ENCODE assay signal across 8 cellular contexts in genomic region chr3:194089357-194090177, GRCh38. TPM values are rescaled to one million over a fixed set of nuclear protein-coding genes. Genes with fewer than 3 reads are reported as not detected.
DNase-seq lines count a peak whose midpoint lies in the region; ATAC-seq and TF ChIP-seq lines count a peak whose summit lies in the region.

No MANE protein-coding gene starts in this region.

- intact Hi-C loops in esophagus muscularis mucosa (cut with DNase I), result no loop called here

- H3K4me1 ChIP-seq in SJCRH30 (peaks cover 22% of the 10 kb centered on the region), esophagus muscularis mucosa (peaks cover 11 to 36% (median 30%) of the 10 kb centered on the region in 4 donors)

- TF ChIP-seq POLR2A in GM18505 (IDR thresholded peaks at IDR 0.05; ENCODE audit: borderline replicate concordance, extremely low read depth, insufficient read depth, insufficient read length), result no peak
- no peak for TF ChIP-seq POLR2A in esophagus muscularis mucosa (IDR thresholded peaks at IDR 0.05; ENCODE audit: low read depth)

- H3K36me3 ChIP-seq in SJCRH30 (no peaks in the 10 kb centered on the region), esophagus muscularis mucosa (no peaks in the 10 kb centered on the region)

- H3K9me3 ChIP-seq in SJCRH30 (replicated peaks) (no peaks in the 10 kb centered on the region), esophagus muscularis mucosa (no peaks in the 10 kb centered on the region)

- H3K27ac ChIP-seq in SJCRH30, result peak overlapping the region; percentile 52
- H3K27ac ChIP-seq in esophagus muscularis mucosa (replicated peaks in 1 of 4), result peak overlapping the region; percentile 59 to 75 (median 63)

- no peak for TF ChIP-seq CTCF in esophagus muscularis mucosa (IDR thresholded peaks at IDR 0.05)

- H3K4me1 Mint-ChIP-seq in natural killer cell treated with Interleukin-12 subunit alpha and Interleukin-12 subunit beta and Interleukin-15 and Interleukin-18, amount 100 ng/mL, for 72 hours (ENCODE audit: low read depth in 2 of 2), result peaks cover 4 to 7% of the 10 kb centered on the region in 2 donors

- H3K36me3 Mint-ChIP-seq in natural killer cell treated with Interleukin-12 subunit alpha and Interleukin-12 subunit beta and Interleukin-15 and Interleukin-18, amount 100 ng/mL, for 72 hours, result no peaks in the 10 kb centered on the region

- peaks cover 12 to 28% of the 10 kb centered on the region in 2 donors for H3K27me3 Mint-ChIP-seq in natural killer cell treated with Interleukin-12 subunit alpha and Interleukin-12 subunit beta and Interleukin-15 and Interleukin-18, amount 100 ng/mL, for 72 hours

- peak overlapping the region; percentile 21 to 72 for H3K27ac Mint-ChIP-seq in natural killer cell treated with Interleukin-12 subunit alpha and Interleukin-12 subunit beta and Interleukin-15 and Interleukin-18, amount 100 ng/mL, for 72 hours

- 42% methylated on average over 16 of the region's 18 CpGs for WGBS in esophagus muscularis mucosa

- no peaks in the 10 kb centered on the region for H3K27me3 ChIP-seq in SJCRH30
- H3K27me3 ChIP-seq in esophagus muscularis mucosa, result no peaks in the 10 kb centered on the region

- ATAC-seq in GM18505 (IDR thresholded peaks at IDR 0.05; ENCODE audit: unreplicated experiment) (peak; percentile 67), HG03442 (IDR thresholded peaks at IDR 0.05; ENCODE audit: unreplicated experiment) (peak; percentile 68), GM19328 (IDR thresholded peaks at IDR 0.05; ENCODE audit: unreplicated experiment) (no peak)
- ATAC-seq in natural killer cell treated with Interleukin-12 subunit alpha and Interleukin-12 subunit beta and Interleukin-15 and Interleukin-18, amount 100 ng/mL, for 72 hours, result peak; percentile 88 to 94

- no peaks in the 10 kb centered on the region for H3K9me3 Mint-ChIP-seq in natural killer cell treated with Interleukin-12 subunit alpha and Interleukin-12 subunit beta and Interleukin-15 and Interleukin-18, amount 100 ng/mL, for 72 hours

- no peak overlapping the region for H3K4me3 Mint-ChIP-seq in natural killer cell treated with Interleukin-12 subunit alpha and Interleukin-12 subunit beta and Interleukin-15 and Interleukin-18, amount 100 ng/mL, for 72 hours

- H3K4me3 ChIP-seq in SJCRH30, result peak overlapping the region; percentile 21; the same call in 1 of the 2 replicates
- no peak overlapping the region for H3K4me3 ChIP-seq in esophagus muscularis mucosa

- DNase-seq in AG08395 (ENCODE audit: low spot score) (peak; percentile 98), SJCRH30 (peak; percentile 69 to 70), esophagus muscularis mucosa (ENCODE audit: extremely low spot score) (peak; percentile 95), NCI-H774 (lab: John Stamatoyannopoulos, UW) (no peak)
- peak; percentile 89 for DNase-seq in natural killer cell treated with Interleukin-12 subunit alpha and Interleukin-12 subunit beta and Interleukin-15 and Interleukin-18, amount 100 ng/mL, for 72 hours (ENCODE audit: low spot score)

- TF ChIP-seq EP300 in esophagus muscularis mucosa (IDR thresholded peaks at IDR 0.05), result peak; percentile 45

RNA-seq across cellular contexts. Expression of gene HES1, which starts 46.4 kb away (rescaled TPM):
- 18.7 and 21.6 TPM in 2 replicates for total RNA-seq in SJCRH30 (2014; rRNA removed; shearing (Covaris generic))
- total RNA-seq in esophagus muscularis mucosa, result 10 to 100 TPM; 12.0 to 32.3 (median 26.9) TPM
- total RNA-seq in natural killer cell treated with Interleukin-12 subunit alpha and Interleukin-12 subunit beta and Interleukin-15 and Interleukin-18, amount 100 ng/mL, for 72 hours, result under 1 TPM in 1 of 2 donors, not detected in 1; 0.28 TPM

Comparison
In these comparisons a context has a peak if more than half of its experiments do, and no peak if none do; other contexts are left out.
1. RNA of gene HES1, which starts 46.4 kb away (total RNA-seq): 12.0 to 32.3 TPM in esophagus muscularis mucosa and 18.7 to 21.6 TPM in SJCRH30; 0.28 TPM in natural killer cell treated with Interleukin-12 subunit alpha and Interleukin-12 subunit beta and Interleukin-15 and Interleukin-18, amount 100 ng/mL, for 72 hours; every median in the first group is over 10 times any median in the second.